11 cellular contexts compared by ENCODE assay signal in genomic region chr15:26838742-26839460, GRCh38. TPM values are rescaled to one million over a fixed set of nuclear protein-coding genes. Genes with fewer than 3 reads are reported as not detected.
DNase-seq lines count a peak whose midpoint lies in the region; ATAC-seq, FAIRE-seq and TF ChIP-seq lines count a peak whose summit lies in the region.
"Had no signal": no experiment of that assay in that cellular context is flagged by ENCODE, and none has a peak within 500 bp of the region (broad histone marks: within the 10 kb centered on the region; RNA-seq: fewer than 3 reads in every experiment).

No MANE protein-coding gene starts in this region.

- dilution Hi-C loops in endothelial cell of umbilical vein (cut with MboI; ENCODE audit: extremely low pct_ligation_motif_present, low sequenced_read_pairs): no loop called here

- no peaks in the 10 kb centered on the region for H3K9me2 ChIP-seq in MM.1S (replicated peaks; ENCODE audit: insufficient read depth, low read length)

- no peak overlapping the region for H3K27ac ChIP-seq in MM.1S (ENCODE audit: low read length)
- no peak overlapping the region for H3K27ac ChIP-seq in endothelial cell of umbilical vein (ENCODE audit: insufficient read depth, low read depth, low read length)
- no peak overlapping the region for H3K27ac ChIP-seq in gastroesophageal sphincter
- H3K27ac ChIP-seq in osteoblast (ENCODE audit: low read depth, low read length): no peak overlapping the region
- H3K27ac ChIP-seq: tibial artery had no signal

- H3K4me3 ChIP-seq in MM.1S (ENCODE audit: low read length) (no peak overlapping the region), endothelial cell of umbilical vein (replicated peaks in 1 of 3; ENCODE audit: insufficient read depth in 1 of 3, low read depth in 1 of 3, low read length in 3 of 3) (no peak overlapping the region), gastroesophageal sphincter (no peak overlapping the region), osteoblast (ENCODE audit: insufficient read depth, low read length) (no peak overlapping the region)
- H3K4me3 ChIP-seq: tibial artery had no signal

- H3K4me2 ChIP-seq in MM.1S (ENCODE audit: low read depth, low read length): no peak overlapping the region
- no peak overlapping the region for H3K4me2 ChIP-seq in endothelial cell of umbilical vein (ENCODE audit: insufficient read depth, low read length)
- H3K4me2 ChIP-seq in osteoblast (ENCODE audit: insufficient read depth, low read length): no peak overlapping the region

- WGBS in gastroesophageal sphincter (ENCODE audit: low coverage in 1 of 2), 2 donors: 69 to 72% methylated on average over 6 to 9 of the region's 26 CpGs

- no peak for FAIRE-seq in endothelial cell of umbilical vein (lab: Jason Lieb, UNC)
- FAIRE-seq: TTC549 had no signal

- H3F3A ChIP-seq in MM.1S (ENCODE audit: insufficient read depth, low read length): no peaks in the 10 kb centered on the region

- H2AFZ ChIP-seq in MM.1S (ENCODE audit: low read length) (no peak overlapping the region), endothelial cell of umbilical vein (ENCODE audit: low read depth, low read length) (no peak overlapping the region), osteoblast (ENCODE audit: low read length) (no peak overlapping the region)

- DNase-seq in activated T-cell treated with anti-CD3 and anti-CD28 coated beads, Interleukin-2, amount 50 U/mL, for 48 hours: peak; percentile 26 to 37
- no peak for DNase-seq in activated T-cell treated with anti-CD3 and anti-CD28 coated beads for 4 hours
- no peak for DNase-seq in MM.1S
- no peak for DNase-seq in endothelial cell of umbilical vein (ENCODE audit: low read depth, low spot score)
- peak; percentile 22 for DNase-seq in stimulated activated naive CD8-positive, alpha-beta T cell treated with anti-CD3 and anti-CD28 coated beads, Interleukin-15, Interleukin-2, amounts not matched to agents 100 U/mL and 50 U/mL, for 24 hours
- no peak for DNase-seq in activated effector memory CD4-positive, alpha-beta T cell treated with anti-CD3 and anti-CD28 coated beads, Interleukin-2, amount 50 U/mL, for 16 hours
- DNase-seq in osteoblast (ENCODE audit: insufficient read length, low spot score, missing footprints): no peak
- DNase-seq: tibial artery had no signal

- no peaks in the 10 kb centered on the region for H3K36me3 ChIP-seq in MM.1S (replicated peaks; ENCODE audit: insufficient read depth, low read length)
- H3K36me3 ChIP-seq in endothelial cell of umbilical vein (ENCODE audit: control insufficient read depth in 2 of 2, extremely low read depth in 1 of 2, insufficient read depth in 2 of 2, low read length in 2 of 2): no peaks in the 10 kb centered on the region
- no peaks in the 10 kb centered on the region for H3K36me3 ChIP-seq in gastroesophageal sphincter
- H3K36me3 ChIP-seq in osteoblast (ENCODE audit: insufficient read depth, low read length): no peaks in the 10 kb centered on the region
- H3K36me3 ChIP-seq: tibial artery had no signal

- intact Hi-C loops in endothelial cell of umbilical vein (cut with micrococcal nuclease): no loop called here

- TF ChIP-seq POLR2A in endothelial cell of umbilical vein (IDR thresholded peaks at IDR 0.05; ENCODE audit: low read depth, low read length): no peak
- no peak for TF ChIP-seq POLR2A in gastroesophageal sphincter (IDR thresholded peaks at IDR 0.05)

- H4K20me1 ChIP-seq in MM.1S (ENCODE audit: insufficient read depth, low read length) (no peaks in the 10 kb centered on the region), endothelial cell of umbilical vein (replicated peaks; ENCODE audit: control insufficient read depth, extremely low read depth, insufficient read depth, low read length) (no peaks in the 10 kb centered on the region), osteoblast (ENCODE audit: insufficient read depth, low read length) (no peaks in the 10 kb centered on the region)

- H3K9me3 ChIP-seq in MM.1S (replicated peaks; ENCODE audit: insufficient read depth, low read length): no peaks in the 10 kb centered on the region
- H3K9me3 ChIP-seq in endothelial cell of umbilical vein (replicated peaks; ENCODE audit: control insufficient read depth, insufficient read depth, low read length): no peaks in the 10 kb centered on the region
- H3K9me3 ChIP-seq in gastroesophageal sphincter: peaks cover 0 to 26% (median 0%) of the 10 kb centered on the region in 3 donors
- H3K9me3 ChIP-seq in osteoblast (ENCODE audit: low read depth, low read length): peaks cover 4% of the 10 kb centered on the region

- H3K79me2 ChIP-seq in MM.1S (ENCODE audit: low read length): no peaks in the 10 kb centered on the region
- no peaks in the 10 kb centered on the region for H3K79me2 ChIP-seq in endothelial cell of umbilical vein (ENCODE audit: control insufficient read depth, insufficient read depth, low read length)
- no peaks in the 10 kb centered on the region for H3K79me2 ChIP-seq in osteoblast (ENCODE audit: insufficient read depth, low read length)

- peak; percentile 45 for TF ChIP-seq CTCF in MM.1S (IDR thresholded peaks at IDR 0.05; ENCODE audit: low read length)
- TF ChIP-seq CTCF in endothelial cell of umbilical vein (IDR thresholded peaks at IDR 0.05; ENCODE audit: extremely low read depth in 1 of 2, insufficient read depth in 1 of 2, low read depth in 1 of 2, low read length in 2 of 2): peak; percentile 16 to 20
- TF ChIP-seq CTCF in gastroesophageal sphincter (IDR thresholded peaks at IDR 0.05): peak in 1 of 4 experiments; percentile 66
- TF ChIP-seq CTCF in osteoblast (IDR thresholded peaks at IDR 0.05; ENCODE audit: extremely low read depth, low read depth, low read length): no peak

- no peaks in the 10 kb centered on the region for H3K9me1 ChIP-seq in endothelial cell of umbilical vein (replicated peaks; ENCODE audit: control insufficient read depth, extremely low read depth, insufficient read depth, low read length)

- no peaks in the 10 kb centered on the region for H3K27me3 ChIP-seq in MM.1S (replicated peaks; ENCODE audit: insufficient read depth, low read length)
- no peaks in the 10 kb centered on the region for H3K27me3 ChIP-seq in endothelial cell of umbilical vein (ENCODE audit: control insufficient read depth in 2 of 2, insufficient read depth in 2 of 2, low read length in 2 of 2)
- H3K27me3 ChIP-seq in gastroesophageal sphincter: peaks cover 39% of the 10 kb centered on the region
- no peaks in the 10 kb centered on the region for H3K27me3 ChIP-seq in osteoblast (ENCODE audit: insufficient read depth, low read length)

- ATAC-seq in stimulated activated naive CD8-positive, alpha-beta T cell treated with anti-CD3 and anti-CD28 coated beads, Interleukin-15, Interleukin-2, amounts not matched to agents 100 U/mL and 50 U/mL, for 24 hours: no peak
- no peak for ATAC-seq in gastroesophageal sphincter

- TF ChIP-seq EP300 in gastroesophageal sphincter (IDR thresholded peaks at IDR 0.05): no peak

- no peaks in the 10 kb centered on the region for H3K4me1 ChIP-seq in MM.1S (ENCODE audit: low read length)
- no peaks in the 10 kb centered on the region for H3K4me1 ChIP-seq in endothelial cell of umbilical vein (ENCODE audit: control insufficient read depth, extremely low read depth, insufficient read depth, low read length)
- H3K4me1 ChIP-seq in gastroesophageal sphincter: no peaks in the 10 kb centered on the region
- H3K4me1 ChIP-seq in osteoblast (ENCODE audit: insufficient read depth, low read length): no peaks in the 10 kb centered on the region
- H3K4me1 ChIP-seq: tibial artery had no signal

- POLR2A ChIA-PET in endothelial cell of umbilical vein (lab: Charles Lee): no interaction called here

- no TSS peak for BruUV-seq in endothelial cell of umbilical vein (replicated peaks; lab: Mats Ljungman, UMichigan)

- CTCF ChIA-PET in endothelial cell of umbilical vein (lab: Charles Lee): no interaction called here

- no peak overlapping the region for H3K9ac ChIP-seq in MM.1S (ENCODE audit: low read length)
- H3K9ac ChIP-seq in endothelial cell of umbilical vein (replicated peaks; ENCODE audit: extremely low read depth, insufficient read depth, low read length): no peak overlapping the region

TF ChIP-seq in endothelial cell of umbilical vein, 7 proteins besides CTCF, POLR2A, EP300 and RAD21:
- TF ChIP-seq MAX (IDR thresholded peaks at IDR 0.05; ENCODE audit: insufficient read depth, insufficient read length) (no peak), EZH2 (IDR thresholded peaks at IDR 0.05; ENCODE audit: borderline replicate concordance, low read depth, low read length, severe bottlenecking) (no peak), MYC (IDR thresholded peaks at IDR 0.05; ENCODE audit: low read depth, low read length) (no peak), FOS (IDR thresholded peaks at IDR 0.05; ENCODE audit: borderline replicate concordance, insufficient read depth, low read length) (no peak), GATA2 (IDR thresholded peaks at IDR 0.05; ENCODE audit: insufficient read depth, insufficient read length, low read depth, low read length) (no peak), JUN (IDR thresholded peaks at IDR 0.05; ENCODE audit: borderline replicate concordance, insufficient read depth, insufficient read length, low read depth) (no peak), POLR2AphosphoS5 (IDR thresholded peaks at IDR 0.05; ENCODE audit: insufficient read depth, low read depth, low read length) (no peak)

RNA-seq across cellular contexts. Expression of gene GABRA5, which starts 28.0 kb away (rescaled TPM):
- total RNA-seq in endothelial cell of umbilical vein (not detected in 2 replicates), gastroesophageal sphincter (100 to 1,000 TPM in 1 of 4 donors, 10 to 100 TPM in 1, 1 to 10 TPM in 2; 2.4 to 151 (median 33.7) TPM), osteoblast (not detected in 2 replicates)
- polyA plus RNA-seq in endothelial cell of umbilical vein: not detected in 2 replicates
- polyA plus RNA-seq in endothelial cell of umbilical vein (2011; cell fraction: cytosol; rRNA removed): not detected in 2 replicates
- polyA plus RNA-seq in endothelial cell of umbilical vein (2011; cell fraction: nucleus; rRNA removed): not detected in 2 replicates
- not detected in 2 replicates for polyA plus RNA-seq in endothelial cell of umbilical vein (2012)
- polyA minus RNA-seq in endothelial cell of umbilical vein: not detected in 2 replicates
- polyA minus RNA-seq in endothelial cell of umbilical vein (2011; cell fraction: cytosol; rRNA and poly(A)+ RNA removed): not detected
- not detected in 2 replicates for polyA minus RNA-seq in endothelial cell of umbilical vein (2011; cell fraction: nucleus; rRNA and poly(A)+ RNA removed)
- total RNA-seq: posterior vena cava had no signal

Comparison
In these comparisons a context has a peak if more than half of its experiments do, and no peak if none do; other contexts are left out.
1. DNase-seq: peak in activated T-cell treated with anti-CD3 and anti-CD28 coated beads, Interleukin-2, amount 50 U/mL, for 48 hours (2 of 2) and stimulated activated naive CD8-positive, alpha-beta T cell treated with anti-CD3 and anti-CD28 coated beads, Interleukin-15, Interleukin-2, amounts not matched to agents 100 U/mL and 50 U/mL, for 24 hours (single experiment); none in activated T-cell treated with anti-CD3 and anti-CD28 coated beads for 4 hours (single experiment), MM.1S (single experiment), endothelial cell of umbilical vein (single experiment), activated effector memory CD4-positive, alpha-beta T cell treated with anti-CD3 and anti-CD28 coated beads, Interleukin-2, amount 50 U/mL, for 16 hours (single experiment) and osteoblast (single experiment).